8 cellular contexts compared by ENCODE assay signal in genomic region chr22:38313384-38313955, GRCh38. TPM values are rescaled to one million over a fixed set of nuclear protein-coding genes. Genes with fewer than 3 reads are reported as not detected.
DNase-seq lines count a peak whose midpoint lies in the region; ATAC-seq and TF ChIP-seq lines count a peak whose summit lies in the region.

No MANE protein-coding gene starts in this region.

- TF ChIP-seq POLR2A in body of pancreas (IDR thresholded peaks at IDR 0.05) (no peak), testis (IDR thresholded peaks at IDR 0.05) (no peak)

- DNase-seq in Right ventricle myocardium inferior (ENCODE audit: missing footprints), result peak; percentile 89
- DNase-seq in cardiac septum (ENCODE audit: low spot score), result no peak
- peak in 3 of 4 donors; percentile 42 to 44 (median 42) for DNase-seq in body of pancreas
- DNase-seq in testis, result no peak
- no peak for DNase-seq in KG1 (lab: John Stamatoyannopoulos, UW)
- DNase-seq in NCI-H524 treated with DMSO at 0.1 percent for 48 hours (lab: John Stamatoyannopoulos, UW), result no peak

- H3K36me3 ChIP-seq in body of pancreas (replicated peaks in 1 of 2; ENCODE audit: insufficient read depth in 1 of 2, low read depth in 2 of 2) (no peaks in the 10 kb centered on the region), testis (ENCODE audit: low read depth, missing control alignments) (no peaks in the 10 kb centered on the region)

- TF ChIP-seq CTCF in body of pancreas (IDR thresholded peaks at IDR 0.05) (no peak), testis (IDR thresholded peaks at IDR 0.05) (no peak)

- H3K4me3 ChIP-seq in body of pancreas (no peak overlapping the region), testis (no peak overlapping the region)

- H3K27me3 ChIP-seq in body of pancreas (no peaks in the 10 kb centered on the region), layer of hippocampus (ENCODE audit: control insufficient read depth, insufficient read depth, low read length) (no peaks in the 10 kb centered on the region), testis (no peaks in the 10 kb centered on the region)

- peak overlapping the region; percentile 23 to 98 (median 96) for H3K27ac ChIP-seq in body of pancreas
- H3K27ac ChIP-seq in layer of hippocampus (ENCODE audit: low read depth, low read length), result peak overlapping the region; percentile 95
- peak overlapping the region; percentile 96 to 98 for H3K27ac ChIP-seq in testis

- ATAC-seq in Right ventricle myocardium inferior (peak; percentile 25), body of pancreas (no peak), HG03159 (IDR thresholded peaks at IDR 0.05; ENCODE audit: unreplicated experiment) (no peak)

- no peaks in the 10 kb centered on the region for H3K9me3 ChIP-seq in body of pancreas
- no peaks in the 10 kb centered on the region for H3K9me3 ChIP-seq in testis

- intact Hi-C loops in Right ventricle myocardium inferior (cut with DNase I), result no loop called here
- intact Hi-C loops in cardiac septum (cut with DNase I), result no loop called here
- intact Hi-C loops in body of pancreas (cut with DNase I), result no loop called here
- intact Hi-C loops in testis (cut with DNase I; ENCODE audit: low total_unique reads), result no loop called here

- WGBS in body of pancreas, 2 donors, result 47 to 67% methylated on average over 6 to 11 of the region's 11 CpGs
- 29 to 44% methylated on average over 9 to 11 of the region's 11 CpGs for WGBS in testis, 2 donors

- H3K4me1 ChIP-seq in body of pancreas (peaks cover 57% of the 10 kb centered on the region), testis (peaks cover 61% of the 10 kb centered on the region)

RNA-seq across cellular contexts. Expression of gene CSNK1E, which starts 3.8 kb away (rescaled TPM):
- total RNA-seq in Right ventricle myocardium inferior, result 55.4 TPM
- total RNA-seq in cardiac septum, result 95.7 TPM
- 100 to 1,000 TPM in 1 of 2 donors, 10 to 100 TPM in 1; 63.3 to 172 TPM for total RNA-seq in body of pancreas
- 100 to 1,000 TPM; 133 to 134 TPM for total RNA-seq in testis
- 69.2 TPM for polyA plus RNA-seq in testis (ENCODE audit: insufficient read depth, low read depth, low replicate concordance)

RNA-seq across cellular contexts. Expression of gene TMEM184B, which starts 40.7 kb away (rescaled TPM):
- 43.1 TPM for total RNA-seq in Right ventricle myocardium inferior
- total RNA-seq in cardiac septum, result 58.1 TPM
- 10 to 100 TPM; 28.7 to 31.4 TPM for total RNA-seq in body of pancreas
- 10 to 100 TPM; 35.4 to 66.5 TPM for total RNA-seq in testis
- 25.2 TPM for polyA plus RNA-seq in testis (ENCODE audit: insufficient read depth, low read depth, low replicate concordance)

Comparison
In these comparisons a context has a peak if more than half of its experiments do, and no peak if none do; other contexts are left out.
1. DNase-seq: peak in Right ventricle myocardium inferior (single experiment) and body of pancreas (3 of 4); none in cardiac septum (single experiment), testis (single experiment), KG1 (single experiment) and NCI-H524 treated with DMSO at 0.1 percent for 48 hours (single experiment).
2. Peak in every context shown above with its lines, with median percentiles within 50 percentile points of each other: H3K27ac ChIP-seq.